9 cellular contexts compared by ENCODE assay signal in genomic region chr2:109032229-109032800, GRCh38. TPM values are rescaled to one million over a fixed set of nuclear protein-coding genes. Genes with fewer than 3 reads are reported as not detected.
A peak's percentile ranks its signal among the peaks of the same experiment; 100 is the strongest.
DNase-seq lines count a peak whose midpoint lies in the region; ATAC-seq and TF ChIP-seq lines count a peak whose summit lies in the region.
"Had no signal": no experiment of that assay in that cellular context is flagged by ENCODE, and none has a peak within 500 bp of the region (broad histone marks: within the 10 kb centered on the region; RNA-seq: fewer than 3 reads in every experiment).

No MANE protein-coding gene starts in this region.

- H3K4me1 Mint-ChIP-seq in MCF 10A (ENCODE audit: insufficient read depth, unreplicated experiment) = no peaks in the 10 kb centered on the region
- H3K4me1 Mint-ChIP-seq in natural killer cell = peaks cover 16 to 39% of the 10 kb centered on the region in 2 donors

- peak; percentile 2 for DNase-seq in CD1c-positive myeloid dendritic cell (ENCODE audit: extremely low spot score)
- DNase-seq in SK-N-MC (ENCODE audit: low read depth, low spot score) = no peak
- no peak for DNase-seq in MCF 10A (ENCODE audit: unreplicated experiment)
- no peak for DNase-seq in natural killer cell
- no peak for DNase-seq in HAP-1 (ENCODE audit: low spot score in 2 of 2)
- DNase-seq in GM10248 (ENCODE audit: extremely low spot score) = no peak

- no peaks in the 10 kb centered on the region for H3K9me3 ChIP-seq in SK-N-MC (ENCODE audit: low read depth, low read length)
- no peaks in the 10 kb centered on the region for H3K9me3 ChIP-seq in HAP-1

- TF ChIP-seq CTCF in MCF 10A (IDR thresholded peaks at IDR 0.05; ENCODE audit: unreplicated experiment) = no peak
- no peak for TF ChIP-seq CTCF in natural killer cell (IDR thresholded peaks at IDR 0.05)
- TF ChIP-seq CTCF in GM10248 (IDR thresholded peaks at IDR 0.05; ENCODE audit: control extremely low read depth, extremely low read depth, low read depth, missing control alignments) = no peak

- H3K4me3 ChIP-seq in SK-N-MC = peak overlapping the region; percentile 61
- H3K4me3 ChIP-seq in HAP-1 = no peak overlapping the region

- peak; percentile 48 to 60 (median 59) for ATAC-seq in natural killer cell
- ATAC-seq in HG03520 (IDR thresholded peaks at IDR 0.05; ENCODE audit: unreplicated experiment) = no peak
- no peak for ATAC-seq in HG03039 (IDR thresholded peaks at IDR 0.05; ENCODE audit: unreplicated experiment)

- in situ Hi-C loops in HAP-1 (cut with MboI; ENCODE audit: low sequenced_read_pairs) = no loop called here

- no TSS peak for BruUV-seq in MCF 10A (replicated peaks; lab: Mats Ljungman, UMichigan)

- H3K9me3 Mint-ChIP-seq in MCF 10A (ENCODE audit: unreplicated experiment) (no peaks in the 10 kb centered on the region), natural killer cell (no peaks in the 10 kb centered on the region)

- H3K36me3 Mint-ChIP-seq in MCF 10A (ENCODE audit: insufficient read depth, unreplicated experiment) (no peaks in the 10 kb centered on the region), natural killer cell (no peaks in the 10 kb centered on the region)

- H3K4me3 Mint-ChIP-seq in MCF 10A (ENCODE audit: unreplicated experiment) (peak overlapping the region; percentile 48), natural killer cell (peak overlapping the region; percentile 92)

- intact Hi-C loops in MCF 10A (cut with micrococcal nuclease) (no loop called here), natural killer cell (cut with micrococcal nuclease) (no loop called here)

- H3K9ac ChIP-seq in SK-N-MC (ENCODE audit: insufficient read length) = no peak overlapping the region
- H3K9ac ChIP-seq: KMS-11 had no signal

- H3K27me3 ChIP-seq in HAP-1 (ENCODE audit: low read depth) = no peaks in the 10 kb centered on the region

- POLR2A ChIA-PET in MCF 10A (lab: Yijun Ruan, JAX) (no interaction called here), GM10248 (lab: Yijun Ruan, JAX) (no interaction called here)

- H3K36me3 ChIP-seq in SK-N-MC (ENCODE audit: insufficient read depth, low read length) = no peaks in the 10 kb centered on the region
- H3K36me3 ChIP-seq in HAP-1 (replicated peaks) = no peaks in the 10 kb centered on the region

- CTCF ChIA-PET in MCF 10A (lab: Yijun Ruan, JAX) = interaction anchor here (0.6 kb wide), 1 partner anchor 168 kb away, joined by 4 read pairs; no protein-coding TSS in a partner anchor
- CTCF ChIA-PET in GM10248 (lab: Yijun Ruan, JAX) = interaction anchor here (1.8 kb wide), 1 partner anchor 8 kb away, joined by 4 read pairs; no protein-coding TSS in a partner anchor

- no peak overlapping the region for H3K27ac ChIP-seq in SK-N-MC
- H3K27ac ChIP-seq: KMS-11 had no signal

- peaks cover 3% of the 10 kb centered on the region; the same call in 1 of the 2 replicates for H3K4me1 ChIP-seq in HAP-1

- H3K27me3 Mint-ChIP-seq in MCF 10A (ENCODE audit: insufficient read depth, unreplicated experiment) (no peaks in the 10 kb centered on the region), natural killer cell (ENCODE audit: low read depth in 2 of 2) (no peaks in the 10 kb centered on the region)

- H3K27ac Mint-ChIP-seq in MCF 10A (ENCODE audit: low read depth, unreplicated experiment) (no peak overlapping the region), natural killer cell (peak overlapping the region; percentile 82 to 88)

RNA-seq across cellular contexts. Expression of gene EDAR, which starts 43.3 kb away (rescaled TPM):
- total RNA-seq in MCF 10A (2022) (0.14 and 0.37 TPM in 2 replicates), natural killer cell (under 1 TPM in 2 of 3 donors, not detected in 1; 0.11 to 0.23 TPM)

Comparison
In these comparisons a context has a peak if more than half of its experiments do, and no peak if none do; other contexts are left out.
1. ATAC-seq: peak in natural killer cell (3 of 3); none in HG03520 (single experiment) and HG03039 (single experiment).